ENCODE assay signal across 7 cellular contexts in the genomic region with DNA sequence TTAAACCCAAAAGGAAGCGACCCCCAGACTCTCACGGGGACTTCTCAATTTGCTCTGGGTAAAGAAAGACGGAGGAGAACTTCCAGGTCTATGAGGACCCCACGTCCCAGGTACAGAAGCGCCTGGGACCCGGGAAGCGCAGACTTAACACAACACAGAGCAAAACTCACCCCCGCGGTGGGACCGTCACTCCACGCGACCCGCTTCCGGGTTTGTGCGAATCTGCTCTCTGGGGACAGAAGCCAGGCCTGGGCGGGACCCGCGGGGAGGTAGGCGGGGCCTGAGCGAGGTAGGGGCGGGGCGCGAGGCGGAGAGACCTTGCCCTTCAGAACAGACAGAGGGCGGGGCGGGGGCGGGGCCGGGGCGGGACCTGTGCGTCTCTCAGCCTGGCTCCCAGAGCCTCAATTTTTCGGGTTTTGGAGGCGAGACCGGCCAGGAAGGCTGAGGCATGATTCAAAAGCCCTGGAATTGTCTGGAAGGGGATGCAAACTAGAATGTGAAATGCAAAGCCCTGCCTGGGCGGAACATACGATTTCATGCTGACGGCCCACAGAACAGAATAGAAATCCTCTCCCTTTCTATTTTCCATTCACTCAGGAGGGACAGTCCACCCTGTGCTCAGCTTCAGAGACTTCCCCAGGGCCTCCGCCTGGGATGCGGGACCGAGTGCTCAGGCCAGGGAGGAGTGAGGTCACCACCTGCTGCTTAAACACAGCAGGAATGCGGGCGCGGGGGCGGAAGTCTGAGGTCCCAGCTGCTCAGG. TPM values are rescaled to one million over a fixed set of nuclear protein-coding genes. Genes with fewer than 3 reads are reported as not detected.
A peak's percentile ranks its signal among the peaks of the same experiment; 100 is the strongest.
DNase-seq lines count a peak whose midpoint lies in the region; ATAC-seq, FAIRE-seq and TF ChIP-seq lines count a peak whose summit lies in the region.

No MANE protein-coding gene starts in this region.

- peak overlapping the region; percentile 76 for H3K27ac ChIP-seq in keratinocyte (ENCODE audit: control insufficient read depth, insufficient read depth, low read length)

- H3K4me1 ChIP-seq in keratinocyte (ENCODE audit: control insufficient read depth, extremely low read depth, insufficient read depth, low read length), result no peaks in the 10 kb centered on the region

- H4K20me1 ChIP-seq in keratinocyte (ENCODE audit: control insufficient read depth, extremely low read depth, insufficient read depth, low read length), result no peaks in the 10 kb centered on the region

- dilution Hi-C loops in keratinocyte (cut with MboI; ENCODE audit: extremely low pct_ligation_motif_present, low sequenced_read_pairs), result no loop called here

- peak overlapping the region; percentile 85 for H3K9ac ChIP-seq in keratinocyte (ENCODE audit: control insufficient read depth, extremely low read depth, insufficient read depth, low read length)

- no peaks in the 10 kb centered on the region for H3K27me3 ChIP-seq in keratinocyte (ENCODE audit: control insufficient read depth, extremely low read depth, insufficient read depth, low read length)

- H3K4me3 ChIP-seq in keratinocyte (ENCODE audit: control insufficient read depth in 2 of 3, extremely low read depth in 1 of 3, insufficient read depth in 2 of 3, low read depth in 1 of 3, low read length in 3 of 3), result peak overlapping the region; percentile 70 to 95 (median 92)

- peak; percentile 94 for ATAC-seq in GM18505 (IDR thresholded peaks at IDR 0.05; ENCODE audit: unreplicated experiment)
- peak; percentile 91 for ATAC-seq in HG02870 (IDR thresholded peaks at IDR 0.05; ENCODE audit: unreplicated experiment)

- DNase-seq in NCI-H2029 treated with DMSO at 0.1 percent for 48 hours (lab: John Stamatoyannopoulos, UW) (peak; percentile 11), keratinocyte (ENCODE audit: low read depth, low spot score) (peak; percentile 26)
- peak; percentile 87 to 93 (median 90) for DNase-seq in activated CD4-positive, CD25-positive, alpha-beta regulatory T cell (lab: John Stamatoyannopoulos, UW)
- peak; percentile 95 for DNase-seq in central memory CD4-positive, alpha-beta T cell
- DNase-seq in stimulated activated CD4-positive, alpha-beta T cell treated with anti-CD3 and anti-CD28 coated beads, Interleukin-15, amount 100 ng/mL, for 1 hour (ENCODE audit: low read depth in 1 of 2, low spot score in 1 of 2), result peak; percentile 92 to 93

- H3K79me2 ChIP-seq in keratinocyte (ENCODE audit: control insufficient read depth, insufficient read depth, low read length), result peaks cover 2% of the 10 kb centered on the region

- H3K4me2 ChIP-seq in keratinocyte (ENCODE audit: control insufficient read depth, extremely low read depth, insufficient read depth, low read depth, low read length), result peak overlapping the region; percentile 88

- no peaks in the 10 kb centered on the region for H3K9me1 ChIP-seq in keratinocyte (ENCODE audit: control insufficient read depth, extremely low read depth, insufficient read depth, low read length)

- H3K36me3 ChIP-seq in keratinocyte (ENCODE audit: control insufficient read depth in 2 of 2, extremely low read depth in 1 of 2, insufficient read depth in 2 of 2, low read length in 2 of 2), result no peaks in the 10 kb centered on the region

- peaks cover 11% of the 10 kb centered on the region for H3K9me3 ChIP-seq in keratinocyte (ENCODE audit: control insufficient read depth, low read depth, low read length)

- TF ChIP-seq CTCF in keratinocyte (optimal IDR thresholded peaks at IDR 0.05 in 1 of 3, IDR thresholded peaks at IDR 0.05 in 1 of 3, conservative IDR thresholded peaks at IDR 0.05 in 1 of 3; ENCODE audit: extremely low read depth in 1 of 3, insufficient read depth in 2 of 3, low read length in 3 of 3), result no peak

- peak overlapping the region; percentile 95 for H2AFZ ChIP-seq in keratinocyte (ENCODE audit: control insufficient read depth, low read length)

- peak; percentile 93 for TF ChIP-seq POLR2A in GM18505 (IDR thresholded peaks at IDR 0.05; ENCODE audit: borderline replicate concordance, extremely low read depth, insufficient read depth, insufficient read length)

- peak; percentile 43 for FAIRE-seq in keratinocyte (lab: Jason Lieb, UNC)

RNA-seq across cellular contexts. Expression of gene ZNF888, which starts 19.3 kb away (rescaled TPM):
- 2.0 to 3.1 TPM (median 2.2 TPM) in 3 replicates for polyA plus RNA-seq in keratinocyte
- 2.4 TPM for polyA plus RNA-seq in keratinocyte (2011; ENCODE audit: low read depth)
- 0.81 and 2.1 TPM in 2 replicates for polyA plus RNA-seq in keratinocyte (2011; cell fraction: cytosol; rRNA removed)
- polyA plus RNA-seq in keratinocyte (2011; cell fraction: nucleus; rRNA removed), result 3.5 and 3.9 TPM in 2 replicates
- 2.7 TPM in 2 replicates for polyA plus RNA-seq in keratinocyte (2012; ENCODE audit: low replicate concordance)
- polyA minus RNA-seq in keratinocyte, result 0.79 to 8.3 TPM (median 4.1 TPM) in 3 replicates
- 2.5 TPM for polyA minus RNA-seq in keratinocyte (2011; cell fraction: cytosol; rRNA and poly(A)+ RNA removed)
- 3.5 and 7.8 TPM in 2 replicates for polyA minus RNA-seq in keratinocyte (2011; cell fraction: nucleus; rRNA and poly(A)+ RNA removed)

RNA-seq across cellular contexts. Expression of gene ZNF816, which starts 20.1 kb away (rescaled TPM):
- 2.1 to 5.1 TPM (median 4.3 TPM) in 3 replicates for polyA plus RNA-seq in keratinocyte
- 1.8 TPM for polyA plus RNA-seq in keratinocyte (2011; ENCODE audit: low read depth)
- polyA plus RNA-seq in keratinocyte (2011; cell fraction: cytosol; rRNA removed), result 2.0 and 4.7 TPM in 2 replicates
- 4.3 and 5.0 TPM in 2 replicates for polyA plus RNA-seq in keratinocyte (2011; cell fraction: nucleus; rRNA removed)
- polyA plus RNA-seq in keratinocyte (2012; ENCODE audit: low replicate concordance), result 3.7 and 5.9 TPM in 2 replicates
- 2.3 to 8.5 TPM (median 5.1 TPM) in 3 replicates for polyA minus RNA-seq in keratinocyte
- 7.3 TPM for polyA minus RNA-seq in keratinocyte (2011; cell fraction: cytosol; rRNA and poly(A)+ RNA removed)
- polyA minus RNA-seq in keratinocyte (2011; cell fraction: nucleus; rRNA and poly(A)+ RNA removed), result 3.0 and 9.2 TPM in 2 replicates

RNA-seq across cellular contexts. Expression of gene ZNF320, which starts 45.1 kb away (rescaled TPM):
- 10.5 to 29.9 TPM (median 12.5 TPM) in 3 replicates for polyA plus RNA-seq in keratinocyte
- polyA plus RNA-seq in keratinocyte (2011; ENCODE audit: low read depth), result 17.6 TPM
- polyA plus RNA-seq in keratinocyte (2011; cell fraction: cytosol; rRNA removed), result 10.5 and 11.2 TPM in 2 replicates
- polyA plus RNA-seq in keratinocyte (2011; cell fraction: nucleus; rRNA removed), result 53.7 and 54.5 TPM in 2 replicates
- polyA plus RNA-seq in keratinocyte (2012; ENCODE audit: low replicate concordance), result 4.8 and 5.9 TPM in 2 replicates
- polyA minus RNA-seq in keratinocyte, result 12.3 to 24.1 TPM (median 14.4 TPM) in 3 replicates
- 4.6 TPM for polyA minus RNA-seq in keratinocyte (2011; cell fraction: cytosol; rRNA and poly(A)+ RNA removed)
- polyA minus RNA-seq in keratinocyte (2011; cell fraction: nucleus; rRNA and poly(A)+ RNA removed), result 14.4 and 30.3 TPM in 2 replicates

Comparison
In these comparisons a context has a peak if more than half of its experiments do, and no peak if none do; other contexts are left out.
1. Peak in every context shown above with its lines: DNase-seq, ATAC-seq, H3K4me3 ChIP-seq and H3K27ac ChIP-seq.
2. DNase-seq: peak in every context shown above with its lines; median percentile 95 in central memory CD4-positive, alpha-beta T cell; 92 in stimulated activated CD4-positive, alpha-beta T cell treated with anti-CD3 and anti-CD28 coated beads, Interleukin-15, amount 100 ng/mL, for 1 hour; 90 in activated CD4-positive, CD25-positive, alpha-beta regulatory T cell; 26 in keratinocyte; 11 in NCI-H2029 treated with DMSO at 0.1 percent for 48 hours.